Comparison of ENCODE assay signal across 24 cellular contexts in the genomic region with DNA sequence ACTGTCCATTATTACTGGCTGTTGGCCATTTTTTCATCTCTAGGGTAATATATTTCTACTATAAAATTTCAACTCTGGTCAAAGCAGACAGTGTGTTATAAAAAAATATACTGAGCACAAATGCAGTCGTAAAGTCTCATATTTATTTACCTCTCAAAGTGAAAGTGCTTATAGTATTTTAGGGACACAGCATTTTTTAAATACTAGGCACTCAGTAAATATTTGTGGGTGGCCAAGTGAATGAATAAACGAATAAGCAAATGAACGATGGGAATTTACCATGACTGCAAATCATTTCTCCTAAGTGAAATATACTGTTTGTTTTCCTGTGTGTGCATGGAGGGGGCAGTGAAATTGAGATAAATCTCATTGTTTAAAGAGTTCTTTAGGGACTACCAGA.
"Had no signal": no experiment of that assay in that cellular context is flagged by ENCODE, and none has a peak within 500 bp of the region (broad histone marks: within the 10 kb centered on the region; RNA-seq: fewer than 3 reads in every experiment).

No MANE protein-coding gene starts in this region.

- H3K4me1 ChIP-seq: adrenal gland had no signal

- H3K9me3 ChIP-seq: adrenal gland had no signal

- H3K27me3 ChIP-seq: adrenal gland had no signal

- ATAC-seq: activated T-cell treated with anti-CD3 and anti-CD28 coated beads, Interleukin-2, amount 50 U/mL, for 4 hours; K562; T-cell had no signal

- H3K36me3 ChIP-seq: adrenal gland had no signal

- H3K27ac ChIP-seq: adrenal gland, SK-N-MC, VCaP had no signal

- DNase-seq: activated CD4-positive, alpha-beta memory T cell treated with anti-CD3 and anti-CD28 coated beads for 36 hours; activated CD4-positive, alpha-beta T cell treated with anti-CD3 and anti-CD28 coated beads, Interleukin-2, amount 10 ng/mL, durations not matched to agents 7 days and 5 days; activated CD4-positive, CD25-positive, alpha-beta regulatory T cell; activated CD8-positive, alpha-beta memory T cell treated with anti-CD3 and anti-CD28 coated beads for 24 hours; activated gamma-delta T cell; activated naive CD4-positive, alpha-beta T cell treated with anti-CD3 and anti-CD28 coated beads for 36 hours; activated T-cell treated with anti-CD3 and anti-CD28 coated beads, Interleukin-2, amount 50 U/mL, for 4 hours; adrenal gland; anterior cingulate cortex; caudate nucleus; Karpas-422; MM.1S; NCI-H146; NCI-H187 treated with DMSO at 0.1 percent for 48 hours; NCI-H2081 treated with DMSO at 0.1 percent for 48 hours; NCI-H446 treated with DMSO at 0.1 percent for 48 hours; NCI-H524 treated with DMSO at 0.1 percent for 48 hours; SIG-M5; T-cell; T-helper 2 cell; T1000 had no signal

- H3K4me3 ChIP-seq: adrenal gland, K562, SK-N-MC had no signal
